ENCODE assay signal across 8 cellular contexts in genomic region chr16:31507929-31508705, GRCh38. TPM values are rescaled to one million over a fixed set of nuclear protein-coding genes. Genes with fewer than 3 reads are reported as not detected.
A peak's percentile ranks its signal among the peaks of the same experiment; 100 is the strongest.
DNase-seq lines count a peak whose midpoint lies in the region; ATAC-seq and TF ChIP-seq lines count a peak whose summit lies in the region.

TSS of gene RUSF1 (minus strand) at chr16:31508391. CDS start at chr16:31508373, 18 bp downstream.

- intact Hi-C loops in heart left ventricle (cut with DNase I) (loop anchor here in 6 of 10 donors (1.0 to 10.0 kb wide), 9 partner anchors 35 to 367 kb away; partner anchors contain the start of genes ARMC5 (in 3 of the 6), TGFB1I1 (in 3 of the 6) and ZNF267 (in 2 of the 6)), posterior cingulate gyrus (cut with DNase I) (loop anchor here (2.0 to 5.0 kb wide), 2 partner anchors 47 to 551 kb away; partner anchors contain the start of gene SETD1A)

- no peaks in the 10 kb centered on the region for H3K27me3 ChIP-seq in adipocyte (replicated peaks; ENCODE audit: control insufficient read depth, insufficient read depth, low read length)
- H3K27me3 ChIP-seq in heart left ventricle = no peaks in the 10 kb centered on the region

- peak within 1 kb of the TSS; percentile 92 for H3K9ac ChIP-seq in adipocyte (ENCODE audit: low read length)

- peaks cover 6% of the 10 kb centered on the region for H3K9me3 Mint-ChIP-seq in type B pancreatic cell

- TF ChIP-seq POLR2A in heart left ventricle (IDR thresholded peaks at IDR 0.05) = peak in 1 of 2 donors; percentile 76

- H3K36me3 ChIP-seq in adipocyte (ENCODE audit: control insufficient read depth, insufficient read depth, low read length, severe bottlenecking) (no peaks in the 10 kb centered on the region), heart left ventricle (peaks cover 0 to 16% (median 8%) of the 10 kb centered on the region in 9 donors)

- H3K4me3 ChIP-seq in GM12864 (ENCODE audit: low read depth, low read length) = peak within 1 kb of the TSS; percentile 80
- peak within 1 kb of the TSS; percentile 95 for H3K4me3 ChIP-seq in adipocyte (ENCODE audit: low read length)
- peak within 1 kb of the TSS; percentile 73 to 100 (median 86) for H3K4me3 ChIP-seq in heart left ventricle

- H3K36me3 Mint-ChIP-seq in type B pancreatic cell = peaks cover 8% of the 10 kb centered on the region

- peak within 1 kb of the TSS; percentile 93 for H3K27ac Mint-ChIP-seq in type B pancreatic cell

- no peaks in the 10 kb centered on the region for H3K9me3 ChIP-seq in adipocyte (ENCODE audit: control insufficient read depth, low read length)
- H3K9me3 ChIP-seq in heart left ventricle = no peaks in the 10 kb centered on the region

- peak within 1 kb of the TSS; percentile 90 for H3K4me3 Mint-ChIP-seq in type B pancreatic cell

- H3K4me1 ChIP-seq in adipocyte (ENCODE audit: control insufficient read depth, insufficient read depth, low read length) = peaks cover 21% of the 10 kb centered on the region
- peaks cover 4 to 58% (median 48%) of the 10 kb centered on the region in 12 donors for H3K4me1 ChIP-seq in heart left ventricle

- ATAC-seq in HG02588 (IDR thresholded peaks at IDR 0.05; ENCODE audit: unreplicated experiment) (peak; percentile 85), heart left ventricle (peak; percentile 89 to 97 (median 96))

- TF ChIP-seq CTCF in GM12864 (IDR thresholded peaks at IDR 0.05; ENCODE audit: low read depth, low read length, missing control alignments) (no peak), heart left ventricle (IDR thresholded peaks at IDR 0.05) (peak in 1 of 12 donors; percentile 10), type B pancreatic cell (conservative IDR thresholded peaks at IDR 0.05) (no peak)

- 0 to 1% (median 0%) methylated on average over 23 to 65 of the region's 65 CpGs for WGBS in heart left ventricle, 4 donors

- DNase-seq in GM12864 (ENCODE audit: low read depth) (peak; percentile 61), NCI-H1092 (lab: John Stamatoyannopoulos, UW) (peak; percentile 80), T follicular helper cell (ENCODE audit: low read depth) (peak; percentile 64), adipocyte (ENCODE audit: low read depth) (peak; percentile 95), heart left ventricle (peak; percentile 93 to 96 (median 94)), posterior cingulate gyrus (peak; percentile 87 to 99 (median 92)), type B pancreatic cell (ENCODE audit: extremely low spot score, unreplicated experiment) (peak; percentile 91)

- H3K27ac ChIP-seq in heart left ventricle = peak within 1 kb of the TSS; percentile 82 to 98 (median 94)

- H3K4me1 Mint-ChIP-seq in type B pancreatic cell (ENCODE audit: unreplicated experiment) = peaks cover 16% of the 10 kb centered on the region

- peaks cover 2% of the 10 kb centered on the region for H3K27me3 Mint-ChIP-seq in type B pancreatic cell

RNA-seq across cellular contexts. Expression of gene RUSF1, which starts in this region (rescaled TPM):
- 10 to 100 TPM; 17.8 to 32.5 (median 21.2) TPM for total RNA-seq in heart left ventricle
- polyA plus RNA-seq in heart left ventricle = 10 to 100 TPM; 25.3 to 30.9 TPM
- total RNA-seq in type B pancreatic cell (ENCODE audit: low replicate concordance) = 74.2 and 78.2 TPM in 2 replicates

Comparison
In these comparisons a context has a peak if more than half of its experiments do, and no peak if none do; other contexts are left out.
1. Peak in every context shown above with its lines: DNase-seq, ATAC-seq, H3K4me3 ChIP-seq and H3K27ac ChIP-seq.